ENCODE assay signal across 35 cellular contexts in genomic region chr3:166118049-166118448, GRCh38.
"Had no signal": no experiment of that assay in that cellular context is flagged by ENCODE, and none has a peak within 500 bp of the region (broad histone marks: within the 10 kb centered on the region; RNA-seq: fewer than 3 reads in every experiment).

No MANE protein-coding gene starts in this region.

- H3K9me3 ChIP-seq: adrenal gland, body of pancreas, breast epithelium had no signal

- H3K36me3 Mint-ChIP-seq: activated CD4-positive, alpha-beta memory T cell treated with anti-CD3 and anti-CD28 coated beads for 36 hours; activated naive CD4-positive, alpha-beta T cell treated with anti-CD3 and anti-CD28 coated beads, Interleukin-2, amount 50 U/mL, for 72 hours; activated naive CD8-positive, alpha-beta T cell treated with anti-CD3 and anti-CD28 coated beads for 36 hours had no signal

- H3K9me3 Mint-ChIP-seq: activated CD4-positive, alpha-beta T cell treated with anti-CD3 and anti-CD28 coated beads, Interleukin-2, amount 10 ng/mL, durations not matched to agents 24 days and 14 days; activated naive CD8-positive, alpha-beta T cell treated with anti-CD3 and anti-CD28 coated beads for 36 hours had no signal

- H3K27me3 ChIP-seq: adrenal gland, body of pancreas, brain microvascular endothelial cell, breast epithelium had no signal

- H3K36me3 ChIP-seq: adrenal gland, brain microvascular endothelial cell, breast epithelium had no signal

- H3K4me3 ChIP-seq: adrenal gland, body of pancreas, breast epithelium had no signal

- ATAC-seq: activated CD8-positive, alpha-beta T cell treated with anti-CD3 and anti-CD28 coated beads for 36 hours; activated naive CD4-positive, alpha-beta T cell treated with anti-CD3 and anti-CD28 coated beads, Interleukin-2, amount 50 U/mL, for 72 hours; activated T-cell treated with anti-CD3 and anti-CD28 coated beads, Interleukin-2, amount 50 U/mL, for 4 hours; activated T-cell treated with anti-CD3 and anti-CD28 coated beads, Interleukin-2, amount 50 U/mL, for 72 hours; activated T-helper 17 cell treated with anti-CD3 and anti-CD28 coated beads, Interleukin-2, amount 50 U/mL, for 72 hours; body of pancreas had no signal

- H3K27me3 Mint-ChIP-seq: activated B cell treated with CpG ODN at 0.5 μM for 24 hours; activated CD4-positive, alpha-beta memory T cell treated with anti-CD3 and anti-CD28 coated beads for 36 hours; activated CD4-positive, alpha-beta T cell treated with anti-CD3 and anti-CD28 coated beads, Interleukin-2, amount 10 ng/mL, durations not matched to agents 24 days and 14 days; activated CD8-positive, alpha-beta T cell treated with anti-CD3 and anti-CD28 coated beads for 36 hours; activated naive CD8-positive, alpha-beta T cell treated with anti-CD3 and anti-CD28 coated beads for 36 hours; activated T-helper 17 cell treated with anti-CD3 and anti-CD28 coated beads, Interleukin-2, amount 50 U/mL, for 72 hours had no signal

- H3K4me1 Mint-ChIP-seq: activated B cell treated with CpG ODN at 0.5 μM for 24 hours; activated CD4-positive, alpha-beta T cell treated with anti-CD3 and anti-CD28 coated beads, Interleukin-2, amount 10 ng/mL, durations not matched to agents 24 days and 14 days; activated naive CD8-positive, alpha-beta T cell treated with anti-CD3 and anti-CD28 coated beads for 36 hours; activated T-helper 17 cell treated with anti-CD3 and anti-CD28 coated beads, Interleukin-2, amount 50 U/mL, for 72 hours had no signal

- H3K4me1 ChIP-seq: adrenal gland, body of pancreas, breast epithelium had no signal

- H3K27ac ChIP-seq: adrenal gland, body of pancreas, brain microvascular endothelial cell, breast epithelium, VCaP had no signal

- H3K4me3 Mint-ChIP-seq: activated B cell treated with CpG ODN at 0.5 μM for 24 hours; activated CD4-positive, alpha-beta memory T cell treated with anti-CD3 and anti-CD28 coated beads for 36 hours; activated CD4-positive, alpha-beta T cell treated with anti-CD3 and anti-CD28 coated beads, Interleukin-2, amount 10 ng/mL, durations not matched to agents 24 days and 14 days; activated CD8-positive, alpha-beta T cell treated with anti-CD3 and anti-CD28 coated beads for 36 hours; activated naive CD4-positive, alpha-beta T cell treated with anti-CD3 and anti-CD28 coated beads for 36 hours; activated naive CD8-positive, alpha-beta T cell treated with anti-CD3 and anti-CD28 coated beads for 36 hours; activated T-cell treated with anti-CD3 and anti-CD28 coated beads, Interleukin-2, amount 50 U/mL, for 4 hours; activated T-cell treated with anti-CD3 and anti-CD28 coated beads, Interleukin-2, amount 50 U/mL, for 72 hours; activated T-helper 1 cell treated with anti-CD3 and anti-CD28 coated beads, Interleukin-12 subunit alpha, Interleukin-12 subunit beta, Interleukin-2, Interleukin-4 antibody, amounts not matched to agents 30 ng/mL and 10 ng/mL and 1 ng/mL, durations not matched to agents 14 hours and 24 hours and 36 hours; activated T-helper 17 cell treated with anti-CD3 and anti-CD28 coated beads, Interleukin-2, amount 50 U/mL, for 72 hours; T-helper 2 cell treated with Interferon-gamma antibody and Interleukin-4, amounts not matched to agents 5 μg/mL and 100 μg/mL, for 36 hours had no signal

- H3K27ac Mint-ChIP-seq: activated B cell treated with CpG ODN at 0.5 μM for 24 hours; activated CD4-positive, alpha-beta memory T cell treated with anti-CD3 and anti-CD28 coated beads for 36 hours; activated CD4-positive, alpha-beta T cell treated with anti-CD3 and anti-CD28 coated beads, Interleukin-2, amount 10 ng/mL, durations not matched to agents 24 days and 14 days; activated CD8-positive, alpha-beta T cell treated with anti-CD3 and anti-CD28 coated beads for 36 hours; activated naive CD4-positive, alpha-beta T cell treated with anti-CD3 and anti-CD28 coated beads for 36 hours; activated naive CD4-positive, alpha-beta T cell treated with anti-CD3 and anti-CD28 coated beads, Interleukin-2, amount 50 U/mL, for 72 hours; activated naive CD8-positive, alpha-beta T cell treated with anti-CD3 and anti-CD28 coated beads for 36 hours; activated T-cell treated with anti-CD3 and anti-CD28 coated beads, Interleukin-2, amount 50 U/mL, for 72 hours; activated T-helper 1 cell treated with anti-CD3 and anti-CD28 coated beads, Interleukin-12 subunit alpha, Interleukin-12 subunit beta, Interleukin-2, Interleukin-4 antibody, amounts not matched to agents 30 ng/mL and 10 ng/mL and 1 ng/mL, durations not matched to agents 14 hours and 24 hours and 36 hours; activated T-helper 17 cell treated with anti-CD3 and anti-CD28 coated beads, Interleukin-2, amount 50 U/mL, for 72 hours; T-helper 2 cell treated with Interferon-gamma antibody and Interleukin-4, amounts not matched to agents 5 μg/mL and 100 μg/mL, for 36 hours had no signal

- DNase-seq: activated B cell treated with CpG ODN at 0.5 μM for 24 hours; activated CD4-positive, alpha-beta memory T cell treated with anti-CD3 and anti-CD28 coated beads for 36 hours; activated CD4-positive, alpha-beta T cell treated with anti-CD3 and anti-CD28 coated beads for 4 hours; activated CD4-positive, alpha-beta T cell treated with anti-CD3 and anti-CD28 coated beads, Interleukin-2, amount 10 ng/mL, durations not matched to agents 24 days and 14 days; activated CD4-positive, alpha-beta T cell treated with anti-CD3 and anti-CD28 coated beads, Interleukin-2, amount 50 U/mL, for 1 hour; activated CD4-positive, alpha-beta T cell treated with anti-CD3 and anti-CD28 coated beads, Interleukin-2, amount 50 U/mL, for 4 hours; activated CD4-positive, CD25-positive, alpha-beta regulatory T cell treated with anti-CD3 and anti-CD28 coated beads, Interleukin-2, amount 50 U/mL, for 72 hours; activated CD8-positive, alpha-beta memory T cell treated with anti-CD3 and anti-CD28 coated beads, Interleukin-2, amount 50 U/mL, for 4 hours; activated CD8-positive, alpha-beta T cell treated with anti-CD3 and anti-CD28 coated beads for 36 hours; activated effector memory CD4-positive, alpha-beta T cell treated with anti-CD3 and anti-CD28 coated beads, Interleukin-2, amount 50 U/mL, for 16 hours; activated gamma-delta T cell treated with Interleukin-2 at 50 U/mL for 16 hours; activated naive CD4-positive, alpha-beta T cell; activated naive CD4-positive, alpha-beta T cell treated with anti-CD3 and anti-CD28 coated beads for 36 hours; activated naive CD4-positive, alpha-beta T cell treated with anti-CD3 and anti-CD28 coated beads, Interleukin-2, amount 50 U/mL, for 16 hours; activated naive CD8-positive, alpha-beta T cell treated with anti-CD3 and anti-CD28 coated beads for 36 hours; activated T-cell treated with anti-CD3 and anti-CD28 coated beads for 4 hours; activated T-cell treated with anti-CD3 and anti-CD28 coated beads, Interleukin-2, amount 50 U/mL, for 1 hour; activated T-cell treated with anti-CD3 and anti-CD28 coated beads, Interleukin-2, amount 50 U/mL, for 4 hours; activated T-cell treated with anti-CD3 and anti-CD28 coated beads, Interleukin-2, amount 50 U/mL, for 72 hours; adrenal gland; amniotic stem cell; aorta; body of pancreas; brain microvascular endothelial cell; central memory CD4-positive, alpha-beta T cell; T-helper 9 cell had no signal

- FAIRE-seq: astrocyte, colon, TTC549 had no signal
